ENCODE assay signal across 10 cellular contexts in the genomic region with DNA sequence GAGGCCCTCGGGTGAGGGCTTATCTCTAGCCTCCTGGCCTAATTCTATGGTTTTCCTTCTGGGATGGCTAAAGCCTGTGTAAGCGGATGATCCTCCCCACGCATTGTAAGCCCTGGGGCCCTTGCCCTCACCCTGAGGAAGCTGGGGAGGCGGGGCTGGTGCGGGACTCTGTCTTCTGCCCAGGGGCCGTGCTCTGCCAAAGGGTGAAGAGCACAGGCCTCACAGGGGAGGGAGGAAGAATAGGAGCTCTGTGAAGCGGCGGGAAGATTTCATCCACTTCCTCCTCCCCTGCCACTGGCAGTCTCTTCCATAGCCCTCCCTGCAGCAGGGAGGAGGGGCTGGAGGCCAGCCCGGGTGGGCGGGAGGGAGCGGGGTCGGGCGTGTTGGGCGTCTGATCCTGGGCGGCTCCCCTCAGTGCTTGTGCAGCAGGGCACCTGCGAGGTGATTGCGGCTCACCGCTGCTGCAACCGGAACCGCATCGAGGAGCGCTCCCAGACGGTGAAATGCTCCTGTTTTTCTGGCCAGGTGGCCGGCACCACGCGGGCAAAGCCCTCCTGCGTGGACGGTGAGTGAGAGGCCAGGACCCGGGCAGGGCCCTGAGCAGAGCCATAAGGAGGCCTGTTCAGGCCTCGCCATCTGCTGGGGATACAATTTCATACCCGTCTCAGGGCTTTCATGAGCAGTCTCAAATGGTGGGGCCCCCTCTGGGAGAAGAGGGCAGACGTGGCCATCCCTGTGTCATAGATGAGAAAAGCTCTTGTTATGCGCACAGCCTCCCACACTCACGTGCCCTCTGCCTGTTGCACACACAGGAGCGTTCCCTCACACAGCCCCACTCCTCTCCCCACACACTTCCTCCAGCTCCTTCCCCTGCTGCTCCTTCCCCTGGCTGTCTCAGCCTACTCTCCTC. TPM values are rescaled to one million over a fixed set of nuclear protein-coding genes. Genes with fewer than 3 reads are reported as not detected.
DNase-seq lines count a peak whose midpoint lies in the region; ATAC-seq, FAIRE-seq and TF ChIP-seq lines count a peak whose summit lies in the region.
"Had no signal": no experiment of that assay in that cellular context is flagged by ENCODE, and none has a peak within 500 bp of the region (broad histone marks: within the 10 kb centered on the region; RNA-seq: fewer than 3 reads in every experiment).

No MANE protein-coding gene starts in this region.

- peaks cover 9 to 18% (median 12%) of the 10 kb centered on the region in 3 donors for H3K4me1 Mint-ChIP-seq in T-cell

- H3K27ac Mint-ChIP-seq in T-cell, result peak overlapping the region in 1 of 2 donors; percentile 36
- H3K27ac Mint-ChIP-seq: natural killer cell had no signal

- H3K9me3 Mint-ChIP-seq in T-cell, result no peaks in the 10 kb centered on the region
- H3K9me3 Mint-ChIP-seq: natural killer cell had no signal

- intact Hi-C loops in left cardiac atrium (cut with DNase I), result loop anchor here in 1 of 2 donors (10.0 kb wide), 1 partner anchor 162 kb away; no protein-coding TSS in a partner anchor

- H3K9me3 ChIP-seq in small intestine (ENCODE audit: control insufficient read depth, low read depth), result no peaks in the 10 kb centered on the region

- ATAC-seq in T-cell (replicated peaks in 1 of 4) (peak; percentile 22 to 56 (median 26)), left cardiac atrium (peak; percentile 27 to 55), HG03342 (IDR thresholded peaks at IDR 0.05; ENCODE audit: unreplicated experiment) (no peak)

- peaks cover 3 to 13% of the 10 kb centered on the region in 2 donors for H3K27me3 Mint-ChIP-seq in T-cell

- H3K36me3 Mint-ChIP-seq in T-cell, result no peaks in the 10 kb centered on the region
- H3K36me3 Mint-ChIP-seq: natural killer cell had no signal

- H3K27me3 ChIP-seq in small intestine (ENCODE audit: control insufficient read depth in 2 of 2, insufficient read depth in 2 of 2, low read length in 2 of 2), result no peaks in the 10 kb centered on the region

- CTCF ChIA-PET in T-cell (lab: Charles Lee), result no interaction called here

- no peak for TF ChIP-seq CTCF in GM13977 (IDR thresholded peaks at IDR 0.05; ENCODE audit: extremely low read depth, insufficient read depth, missing control alignments)

- WGBS in small intestine, 3 donors, result 12 to 18% (median 15%) methylated on average over 29 to 35 of the region's 35 CpGs

- peak overlapping the region in 1 of 3 donors; percentile 47 for H3K4me3 Mint-ChIP-seq in T-cell
- H3K4me3 Mint-ChIP-seq: natural killer cell had no signal

- FAIRE-seq in small intestine (lab: Jason Lieb, UNC), result no peak

- DNase-seq in SKM-1 treated with dmso at 0.1 percent for 144 hours (lab: John Stamatoyannopoulos, UW; ENCODE audit: unreplicated experiment) (peak; percentile 25), SKM-1 (lab: John Stamatoyannopoulos, UW; ENCODE audit: unreplicated experiment) (no peak), T-cell (no peak), left cardiac atrium (no peak), small intestine (peak; percentile 28), COLO829 (ENCODE audit: low spot score) (no peak), GM13977 (ENCODE audit: low spot score) (no peak)
- DNase-seq: natural killer cell had no signal

- in situ Hi-C loops in GM13977 (cut with MboI; ENCODE audit: low pct_unique_long_range_greater_than_20kb, low sequenced_read_pairs, unreplicated experiment), result no loop called here

- POLR2A ChIA-PET in T-cell (lab: Charles Lee), result no interaction called here

- no peaks in the 10 kb centered on the region for H3K4me1 ChIP-seq in small intestine (ENCODE audit: control insufficient read depth in 2 of 2, insufficient read depth in 1 of 2, low read depth in 1 of 2, low read length in 1 of 2)

- no peak overlapping the region for H3K4me3 ChIP-seq in small intestine (ENCODE audit: low read depth in 1 of 2, low read length in 2 of 2)

- H3K36me3 ChIP-seq in small intestine (ENCODE audit: control insufficient read depth in 2 of 2, insufficient read depth in 2 of 2, low read length in 2 of 2), result no peaks in the 10 kb centered on the region

- no peak overlapping the region for H3K27ac ChIP-seq in small intestine (ENCODE audit: low read depth in 1 of 2, low read length in 1 of 2)
- H3K27ac ChIP-seq: C4-2B had no signal

RNA-seq across cellular contexts. Expression of gene PPM1J, which starts 7.7 kb away (rescaled TPM):
- total RNA-seq in T-cell (under 1 TPM; 0.15 to 0.77 (median 0.38) TPM), left cardiac atrium (1 to 10 TPM; 4.9 to 5.1 TPM)
- polyA plus RNA-seq in small intestine, result under 1 TPM in 1 of 3 donors, not detected in 2; 1.00 TPM

RNA-seq across cellular contexts. Expression of gene RHOC, which starts 15.9 kb away (rescaled TPM):
- total RNA-seq in T-cell (10 to 100 TPM in 3 of 5 donors, 1 to 10 TPM in 2; 6.0 to 33.2 (median 12.1) TPM), left cardiac atrium (100 to 1,000 TPM; 146 to 235 TPM)
- polyA plus RNA-seq in small intestine, result 1,000 to 10,000 TPM in 2 of 3 donors, 100 to 1,000 TPM in 1; 235 to 1,126 (median 1,023) TPM

RNA-seq across cellular contexts. Expression of gene MOV10, which starts 48.4 kb away (rescaled TPM):
- total RNA-seq in T-cell (100 to 1,000 TPM in 1 of 5 donors, 10 to 100 TPM in 4; 71.0 to 103 (median 86.1) TPM), left cardiac atrium (10 to 100 TPM; 15.9 to 20.3 TPM)
- polyA plus RNA-seq in small intestine, result 100 to 1,000 TPM in 1 of 3 donors, 10 to 100 TPM in 2; 53.2 to 222 (median 92.4) TPM

Comparison
In these comparisons a context has a peak if more than half of its experiments do, and no peak if none do; other contexts are left out.
1. DNase-seq: peak in SKM-1 treated with dmso at 0.1 percent for 144 hours (single experiment) and small intestine (single experiment); none in SKM-1 (single experiment), T-cell (0 of 34), left cardiac atrium (single experiment), COLO829 (single experiment) and GM13977 (single experiment).
2. RNA of gene RHOC, which starts 15.9 kb away (total RNA-seq): 146 to 235 TPM in left cardiac atrium; 6.0 to 33.2 TPM in T-cell; every median in the first group is over 4 times any median in the second.